In the genomic region with DNA sequence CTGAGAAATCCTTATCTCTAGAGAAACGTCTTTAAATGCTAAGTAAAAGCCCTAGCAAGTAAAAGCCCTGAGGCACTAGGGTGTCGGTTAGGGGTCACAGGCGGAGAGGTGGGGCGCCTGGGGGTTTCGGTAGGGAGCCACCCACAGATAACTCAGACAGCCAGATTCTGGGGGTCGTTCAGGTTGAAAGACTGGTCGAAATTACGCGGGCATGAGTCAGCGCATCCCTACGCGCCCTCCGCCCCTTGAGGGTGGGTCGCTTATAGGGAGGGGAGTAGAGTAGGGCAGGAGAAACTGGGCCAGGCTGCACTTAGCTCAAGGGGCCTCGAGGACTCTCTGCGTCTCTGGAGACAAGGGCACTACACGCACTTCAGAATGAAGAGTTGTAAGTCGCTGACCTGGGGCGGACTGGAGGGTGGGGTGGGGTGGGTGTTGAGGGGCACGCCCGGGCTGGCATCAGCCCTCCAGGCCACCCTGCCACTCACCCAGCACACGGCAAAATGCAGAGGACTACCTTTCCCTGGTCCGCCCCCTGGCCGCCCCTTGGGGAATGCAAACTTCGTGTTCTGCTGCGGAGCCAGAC, we compare ENCODE assay signal across 8 cellular contexts. TPM values are rescaled to one million over a fixed set of nuclear protein-coding genes. Genes with fewer than 3 reads are reported as not detected.
DNase-seq lines count a peak whose midpoint lies in the region; ATAC-seq and TF ChIP-seq lines count a peak whose summit lies in the region.

No MANE protein-coding gene starts in this region.

- ATAC-seq in Panc1, result peak; percentile 75
- ATAC-seq in HG02588 (IDR thresholded peaks at IDR 0.05; ENCODE audit: unreplicated experiment), result no peak
- no peak for ATAC-seq in GM18868 (IDR thresholded peaks at IDR 0.05; ENCODE audit: unreplicated experiment)

- CTCF ChIA-PET in Panc1 (lab: Charles Lee), result interaction anchor here (0.5 to 0.6 kb wide), 2 partner anchors 17 to 1913 kb away, joined by 5 to 6 read pairs; no protein-coding TSS in a partner anchor

- H3K4me3 Mint-ChIP-seq in mesothelial cell of epicardium, result peak overlapping the region; percentile 99

- H3K4me3 ChIP-seq in Panc1 (ENCODE audit: low read depth in 2 of 2, low read length in 2 of 2), result peak overlapping the region; percentile 81 to 96
- H3K4me3 ChIP-seq in effector memory CD4-positive, alpha-beta T cell (ENCODE audit: insufficient read depth, low read depth, low read length, poor library complexity, severe bottlenecking), result peak overlapping the region; percentile 67

- no TSS peak for BruUV-seq in Panc1 (replicated peaks; lab: Mats Ljungman, UMichigan)

- peak overlapping the region; percentile 99 for H3K27ac Mint-ChIP-seq in mesothelial cell of epicardium

- peaks cover 21% of the 10 kb centered on the region for H3K4me1 ChIP-seq in Panc1 (ENCODE audit: control insufficient read depth, insufficient read depth, low read length)
- peaks cover 21% of the 10 kb centered on the region for H3K4me1 ChIP-seq in effector memory CD4-positive, alpha-beta T cell (ENCODE audit: control insufficient read depth, insufficient read depth, low read length, poor library complexity, severe bottlenecking)

- POLR2A ChIA-PET in Panc1 (lab: Charles Lee), result no interaction called here

- no peaks in the 10 kb centered on the region for H3K9me3 ChIP-seq in Panc1 (ENCODE audit: control insufficient read depth, insufficient read depth, low read depth, low read length)
- H3K9me3 ChIP-seq in effector memory CD4-positive, alpha-beta T cell (ENCODE audit: control insufficient read depth, low read length), result no peaks in the 10 kb centered on the region

- peaks cover 13% of the 10 kb centered on the region for H3K36me3 Mint-ChIP-seq in mesothelial cell of epicardium

- H3K27me3 ChIP-seq in Panc1 (ENCODE audit: control insufficient read depth, insufficient read depth, low read length), result no peaks in the 10 kb centered on the region
- peaks cover 11% of the 10 kb centered on the region for H3K27me3 ChIP-seq in effector memory CD4-positive, alpha-beta T cell (replicated peaks; ENCODE audit: control insufficient read depth, insufficient read depth, low read length, poor library complexity, severe bottlenecking)

- intact Hi-C loops in Panc1 (cut with micrococcal nuclease; ENCODE audit: unreplicated experiment), result loop anchor here (2.0 kb wide), 1 partner anchor 35 kb away; no protein-coding TSS in a partner anchor

- peaks cover 42% of the 10 kb centered on the region for H3K4me1 Mint-ChIP-seq in mesothelial cell of epicardium

- H3K27me3 Mint-ChIP-seq in mesothelial cell of epicardium (ENCODE audit: low read depth), result peaks cover 5% of the 10 kb centered on the region

- in situ Hi-C loops in Panc1 (cut with HindIII; ENCODE audit: low pct_unique_long_range_greater_than_20kb, low sequenced_read_pairs), result no loop called here

- TF ChIP-seq CTCF in Panc1 (IDR thresholded peaks at IDR 0.05), result no peak; the same call in 1 of the 2 replicates
- TF ChIP-seq CTCF in mesothelial cell of epicardium (IDR thresholded peaks at IDR 0.05; ENCODE audit: unreplicated experiment), result no peak

- DNase-seq in NCI-H146 (lab: John Stamatoyannopoulos, UW) (peak; percentile 27), NCI-H146 treated with DMSO at 0.1 percent for 48 hours (lab: John Stamatoyannopoulos, UW; ENCODE audit: unreplicated experiment) (no peak), Panc1 (ENCODE audit: low read depth, low spot score) (peak; percentile 38), mesothelial cell of epicardium (ENCODE audit: low spot score in 2 of 2, unreplicated experiment in 2 of 2) (peak in 1 of 2 experiments; percentile 74), KG1 (lab: John Stamatoyannopoulos, UW) (no peak)
- no peak for DNase-seq in effector memory CD4-positive, alpha-beta T cell

- peak overlapping the region; percentile 84 for H3K27ac ChIP-seq in Panc1 (ENCODE audit: low read length)
- H3K27ac ChIP-seq in effector memory CD4-positive, alpha-beta T cell (ENCODE audit: insufficient read depth, low read length, poor library complexity, severe bottlenecking), result peak overlapping the region; percentile 61

- no peaks in the 10 kb centered on the region for H3K9me3 Mint-ChIP-seq in mesothelial cell of epicardium

- no peaks in the 10 kb centered on the region; the same call in 1 of the 2 replicates for H3K36me3 ChIP-seq in Panc1 (ENCODE audit: control insufficient read depth, insufficient read depth, low read length)
- H3K36me3 ChIP-seq in effector memory CD4-positive, alpha-beta T cell (ENCODE audit: control insufficient read depth, insufficient read depth, low read length), result no peaks in the 10 kb centered on the region

RNA-seq across cellular contexts. Expression of gene PPT2, which starts 0.6 kb away (rescaled TPM):
- total RNA-seq in Panc1 (2021; ENCODE audit: unreplicated experiment) (20.1 TPM), mesothelial cell of epicardium (49.3 to 58.6 TPM (median 51.5 TPM) in 3 replicates)
- polyA plus RNA-seq in Panc1 (2012; ENCODE audit: insufficient read length), result 15.2 TPM

RNA-seq across cellular contexts. Expression of gene PRRT1, which starts 1.6 kb away (rescaled TPM):
- 1.3 TPM for total RNA-seq in Panc1 (2021; ENCODE audit: unreplicated experiment)
- 2.7 TPM for polyA plus RNA-seq in Panc1 (2012; ENCODE audit: insufficient read length)
- 3.0 to 4.5 TPM (median 3.4 TPM) in 3 replicates for total RNA-seq in mesothelial cell of epicardium

RNA-seq across cellular contexts. Expression of gene EGFL8, which starts 11.1 kb away (rescaled TPM):
- total RNA-seq in Panc1 (2021; ENCODE audit: unreplicated experiment) (11.1 TPM), mesothelial cell of epicardium (45.7 to 48.3 TPM (median 45.7 TPM) in 3 replicates)
- 6.0 TPM for polyA plus RNA-seq in Panc1 (2012; ENCODE audit: insufficient read length)

RNA-seq across cellular contexts. Expression of gene AGPAT1, which starts 22.5 kb away (rescaled TPM):
- total RNA-seq in Panc1 (2021; ENCODE audit: unreplicated experiment) (88.4 TPM), mesothelial cell of epicardium (63.2 to 69.0 TPM (median 64.6 TPM) in 3 replicates)
- 111 TPM for polyA plus RNA-seq in Panc1 (2012; ENCODE audit: insufficient read length)

RNA-seq across cellular contexts. Expression of gene FKBPL, which starts 23.3 kb away (rescaled TPM):
- total RNA-seq in Panc1 (2021; ENCODE audit: unreplicated experiment), result 7.4 TPM
- 6.2 TPM for polyA plus RNA-seq in Panc1 (2012; ENCODE audit: insufficient read length)
- 5.4 to 6.0 TPM (median 6.0 TPM) in 3 replicates for total RNA-seq in mesothelial cell of epicardium

Comparison
In these comparisons a context has a peak if more than half of its experiments do, and no peak if none do; other contexts are left out.
1. DNase-seq: peak in NCI-H146 (single experiment) and Panc1 (single experiment); none in NCI-H146 treated with DMSO at 0.1 percent for 48 hours (single experiment), effector memory CD4-positive, alpha-beta T cell (0 of 3) and KG1 (single experiment).